Comparison of ENCODE assay signal across 8 cellular contexts in genomic region chr2:44707945-44708645, GRCh38.
DNase-seq lines count a peak whose midpoint lies in the region; ATAC-seq, FAIRE-seq and TF ChIP-seq lines count a peak whose summit lies in the region.

No MANE protein-coding gene starts in this region.

- no peaks in the 10 kb centered on the region for H3K27me3 ChIP-seq in bronchial epithelial cell (ENCODE audit: control insufficient read depth, insufficient read depth, low read length)
- H3K27me3 ChIP-seq in gastrocnemius medialis = no peaks in the 10 kb centered on the region

- intact Hi-C loops in gastrocnemius medialis (cut with DNase I; ENCODE audit: low total_unique reads) = no loop called here

- H3K9me3 ChIP-seq in gastrocnemius medialis = no peaks in the 10 kb centered on the region

- H3K4me3 ChIP-seq in bronchial epithelial cell (ENCODE audit: low read depth, low read length) (no peak overlapping the region), gastrocnemius medialis (peak overlapping the region in 1 of 4 donors; percentile 10)

- no peak for FAIRE-seq in bronchial epithelial cell (lab: Jason Lieb, UNC)

- H3K27ac ChIP-seq in gastrocnemius medialis = no peak overlapping the region

- TF ChIP-seq POLR2A in gastrocnemius medialis (IDR thresholded peaks at IDR 0.05) = no peak

- ATAC-seq in HG02870 (IDR thresholded peaks at IDR 0.05; ENCODE audit: unreplicated experiment) (peak; percentile 57), gastrocnemius medialis (no peak)

- TF ChIP-seq CTCF in bronchial epithelial cell (IDR thresholded peaks at IDR 0.05; ENCODE audit: insufficient read depth, low read length, severe bottlenecking) (no peak), gastrocnemius medialis (IDR thresholded peaks at IDR 0.05 in 4 of 5, conservative IDR thresholded peaks at IDR 0.05 in 1 of 5) (no peak)

- in situ Hi-C loops in gastrocnemius medialis (cut with MboI; ENCODE audit: low sequenced_read_pairs in 4 of 4) = loop anchor here in 1 of 4 donors (25.0 kb wide), 1 partner anchor 221 kb away; no protein-coding TSS in a partner anchor

- H3K4me1 ChIP-seq in gastrocnemius medialis = no peaks in the 10 kb centered on the region

- no peaks in the 10 kb centered on the region for H3K36me3 ChIP-seq in bronchial epithelial cell (ENCODE audit: control insufficient read depth, insufficient read depth, low read length)
- no peaks in the 10 kb centered on the region for H3K36me3 ChIP-seq in gastrocnemius medialis

- DNase-seq in CMK (ENCODE audit: low read depth) (peak; percentile 55), NCI-H2227 (lab: John Stamatoyannopoulos, UW; ENCODE audit: unreplicated experiment) (peak; percentile 53), bronchial epithelial cell (ENCODE audit: low read depth) (peak; percentile 48), NCI-H446 (lab: John Stamatoyannopoulos, UW) (no peak), gastrocnemius medialis (no peak), EL (no peak)
- DNase-seq in activated T-cell treated with anti-CD3 and anti-CD28 coated beads, Interleukin-2, amount 50 U/mL, for 1 hour = no peak

Comparison
In these comparisons a context has a peak if more than half of its experiments do, and no peak if none do; other contexts are left out.
1. DNase-seq: peak in CMK (single experiment), NCI-H2227 (single experiment) and bronchial epithelial cell (single experiment); none in activated T-cell treated with anti-CD3 and anti-CD28 coated beads, Interleukin-2, amount 50 U/mL, for 1 hour (single experiment), NCI-H446 (0 of 2), gastrocnemius medialis (0 of 2) and EL (single experiment).